23 cellular contexts compared by ENCODE assay signal in the genomic region with DNA sequence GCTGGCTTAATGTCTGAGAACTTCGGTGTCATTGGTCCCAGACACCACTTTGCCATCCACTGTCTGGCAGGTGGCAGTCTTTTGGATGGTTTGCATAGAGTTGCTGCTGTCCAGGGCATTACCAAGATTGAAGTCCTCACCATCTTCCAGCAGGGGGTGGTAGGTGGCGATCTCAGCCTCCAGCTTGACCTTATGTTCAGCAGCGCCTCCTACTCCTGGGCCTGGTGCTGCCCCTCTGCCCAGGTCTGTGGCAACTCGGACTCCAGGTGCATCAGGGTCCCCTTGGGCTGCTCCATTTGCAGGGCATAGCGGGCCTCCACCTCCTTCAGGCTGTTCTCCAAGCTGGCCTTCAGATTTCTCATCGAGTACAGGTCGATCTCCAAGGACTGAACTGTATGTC.
"Had no signal": no experiment of that assay in that cellular context is flagged by ENCODE, and none has a peak within 500 bp of the region (broad histone marks: within the 10 kb centered on the region; RNA-seq: fewer than 3 reads in every experiment).

No MANE protein-coding gene starts in this region.

- H3K27ac Mint-ChIP-seq: activated B cell treated with CpG ODN at 0.5 μM for 24 hours; activated CD8-positive, alpha-beta T cell treated with anti-CD3 and anti-CD28 coated beads for 36 hours; activated naive CD8-positive, alpha-beta T cell; activated T-helper 2 cell treated with anti-CD3 and anti-CD28 coated beads, Interferon-gamma antibody, Interleukin-2, Interleukin-4, amounts not matched to agents 10 μg/mL and 5 μg/mL and 100 μg/mL, durations not matched to agents 14 hours and 24 hours and 36 hours; mesothelial cell of epicardium; naive B cell; nephron progenitor cell had no signal

- H3K4me3 ChIP-seq: body of pancreas, esophagus squamous epithelium, hepatocyte, right lobe of liver, tibial nerve had no signal

- H3K27me3 Mint-ChIP-seq: activated B cell treated with CpG ODN at 0.5 μM for 24 hours; activated CD8-positive, alpha-beta T cell treated with anti-CD3 and anti-CD28 coated beads for 36 hours; activated naive CD8-positive, alpha-beta T cell; naive B cell had no signal

- H3K4me3 Mint-ChIP-seq: activated B cell treated with CpG ODN at 0.5 μM for 24 hours; activated CD8-positive, alpha-beta T cell treated with anti-CD3 and anti-CD28 coated beads for 36 hours; activated naive CD8-positive, alpha-beta T cell; mesothelial cell of epicardium; naive B cell; nephron progenitor cell had no signal

- H3K4me1 Mint-ChIP-seq: activated B cell treated with CpG ODN at 0.5 μM for 24 hours, mesothelial cell of epicardium, naive B cell, nephron progenitor cell had no signal

- H2AFZ ChIP-seq: hepatocyte had no signal

- H3K4me1 ChIP-seq: body of pancreas, esophagus squamous epithelium, right lobe of liver, tibial nerve had no signal

- ATAC-seq: activated CD8-positive, alpha-beta T cell treated with anti-CD3 and anti-CD28 coated beads for 36 hours; body of pancreas; left colon; right lobe of liver had no signal

- H3K9me3 ChIP-seq: body of pancreas, esophagus squamous epithelium, neutrophil, right lobe of liver, tibial nerve had no signal

- H3K36me3 ChIP-seq: esophagus squamous epithelium, neutrophil, right lobe of liver, tibial nerve had no signal

- H3K79me2 ChIP-seq: hepatocyte had no signal

- DNase-seq: activated B cell treated with CpG ODN at 0.5 μM for 24 hours; activated CD4-positive, alpha-beta T cell treated with anti-CD3 and anti-CD28 coated beads, Interleukin-2, amount 50 U/mL, for 1 hour; activated CD8-positive, alpha-beta T cell treated with anti-CD3 and anti-CD28 coated beads for 36 hours; activated T-cell treated with anti-CD3 and anti-CD28 coated beads, Interleukin-2, amount 50 U/mL, for 48 hours; aorta; body of pancreas; dermis blood vessel endothelial cell; effector CD4-positive, alpha-beta T cell; esophagus squamous epithelium; foreskin melanocyte; left colon; naive B cell; nephron progenitor cell; right lobe of liver; stimulated activated CD4-positive, alpha-beta T cell treated with anti-CD3 and anti-CD28 coated beads, Interleukin-2, amount 100 ng/mL, for 48 hours; stimulated activated naive CD4-positive, alpha-beta T cell treated with Interleukin-2 at 50 U/mL for 16 hours had no signal

- H3K4me2 ChIP-seq: hepatocyte had no signal

- H3K27ac ChIP-seq: body of pancreas, epithelial cell of prostate, esophagus squamous epithelium, hepatocyte, neutrophil, right lobe of liver, tibial nerve had no signal

- H3K36me3 Mint-ChIP-seq: activated naive CD8-positive, alpha-beta T cell; mesothelial cell of epicardium; naive B cell had no signal

- H3K27me3 ChIP-seq: body of pancreas, esophagus squamous epithelium, hepatocyte, neutrophil, right lobe of liver, tibial nerve had no signal
